Comparison of ENCODE assay signal across 25 cellular contexts in the genomic region with DNA sequence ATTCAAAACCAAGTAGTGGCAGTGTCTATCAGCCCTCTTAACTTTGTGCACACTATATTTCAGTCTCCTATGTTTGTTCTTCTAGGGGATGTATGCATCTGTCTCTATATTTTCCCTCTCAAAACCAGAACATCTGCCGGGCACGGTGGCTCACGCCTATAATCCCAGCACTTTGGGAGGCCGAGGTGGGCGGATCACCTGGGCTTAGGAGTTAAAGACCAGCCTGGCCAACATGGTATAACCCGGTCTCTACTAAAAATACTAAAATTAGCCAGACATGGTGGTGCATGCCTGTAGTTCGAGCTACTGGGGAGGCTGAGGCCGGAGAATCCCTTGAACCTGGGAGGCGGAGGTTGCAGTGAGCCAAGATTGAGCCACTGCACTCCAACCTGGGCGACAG.
"Had no signal": no experiment of that assay in that cellular context is flagged by ENCODE, and none has a peak within 500 bp of the region (broad histone marks: within the 10 kb centered on the region; RNA-seq: fewer than 3 reads in every experiment).

No MANE protein-coding gene starts in this region.

- H3K36me3 ChIP-seq: left ventricle myocardium inferior, neural progenitor cell, neutrophil, right atrium auricular region, right lobe of liver, tibial nerve, vagina had no signal

- H3K4me2 ChIP-seq: hepatocyte, neural progenitor cell had no signal

- ATAC-seq: natural killer cell; right lobe of liver; stimulated activated memory B cell treated with anti-CD40 and anti-IgM and Interleukin-4, amounts not matched to agents 10 μg/mL and 1 μg/mL and 100 μg/mL, for 72 hours; stimulated activated naive CD8-positive, alpha-beta T cell treated with anti-CD3 and anti-CD28 coated beads, Interleukin-15, amount 100 ng/mL, for 72 hours had no signal

- DNase-seq: islet precursor cell; left ventricle myocardium inferior; mesendoderm; naive B cell; natural killer cell; nephron progenitor cell; occipital lobe; small intestine; stimulated activated CD4-positive, alpha-beta T cell treated with anti-CD3 and anti-CD28 coated beads, Interleukin-1b, Interleukin-23, amount 100 ng/mL, for 48 hours; stimulated activated CD4-positive, alpha-beta T cell treated with anti-CD3 and anti-CD28 coated beads, Interleukin-2, amount 100 ng/mL, for 48 hours; stimulated activated CD4-positive, alpha-beta T cell treated with anti-CD3 and anti-CD28 coated beads, Interleukin-4, amount 100 ng/mL, for 4 hours; stimulated activated CD8-positive, alpha-beta memory T cell treated with anti-CD3 and anti-CD28 coated beads, Interleukin-4, amount 100 ng/mL, for 48 hours; stimulated activated naive CD4-positive, alpha-beta T cell treated with Interleukin-2 at 50 U/mL for 16 hours; stimulated activated naive CD8-positive, alpha-beta T cell treated with anti-CD3 and anti-CD28 coated beads, Interleukin-15, amount 100 ng/mL, for 72 hours; substantia nigra had no signal

- FAIRE-seq: small intestine had no signal

- H2AFZ ChIP-seq: hepatocyte, neural progenitor cell, parathyroid adenoma had no signal

- H3K27ac ChIP-seq: hepatocyte, left ventricle myocardium inferior, neural progenitor cell, neutrophil, right lobe of liver, tibial nerve, vagina had no signal

- H3K9ac ChIP-seq: neural progenitor cell, parathyroid adenoma had no signal

- H3K79me2 ChIP-seq: hepatocyte, parathyroid adenoma had no signal

- H3K27me3 ChIP-seq: hepatocyte, neural progenitor cell, neutrophil, right atrium auricular region, right lobe of liver, tibial nerve, vagina had no signal

- H3K4me1 ChIP-seq: neural progenitor cell, right atrium auricular region, tibial nerve, vagina had no signal

- H3K9me3 ChIP-seq: left ventricle myocardium inferior, neutrophil, right atrium auricular region, right lobe of liver, tibial nerve, vagina had no signal

- H3K4me3 ChIP-seq: hepatocyte, left ventricle myocardium inferior, lung, neural progenitor cell, right atrium auricular region, right lobe of liver, tibial nerve, vagina had no signal
